Comparison of ENCODE assay signal across 14 cellular contexts in genomic region chr3:196135693-196136639, GRCh38. TPM values are rescaled to one million over a fixed set of nuclear protein-coding genes. Genes with fewer than 3 reads are reported as not detected.
DNase-seq lines count a peak whose midpoint lies in the region; ATAC-seq and TF ChIP-seq lines count a peak whose summit lies in the region.
"Had no signal": no experiment of that assay in that cellular context is flagged by ENCODE, and none has a peak within 500 bp of the region (broad histone marks: within the 10 kb centered on the region; RNA-seq: fewer than 3 reads in every experiment).

No MANE protein-coding gene starts in this region.

- H3K27me3 ChIP-seq in GM23338 (ENCODE audit: insufficient read depth) (no peaks in the 10 kb centered on the region), Panc1 (ENCODE audit: control insufficient read depth, insufficient read depth, low read length) (no peaks in the 10 kb centered on the region), left ventricle myocardium inferior (ENCODE audit: low read depth) (no peaks in the 10 kb centered on the region), psoas muscle (ENCODE audit: insufficient read depth in 3 of 3, low read length in 2 of 3) (peaks cover 0 to 1% (median 0%) of the 10 kb centered on the region in 3 donors)
- no peaks in the 10 kb centered on the region for H3K27me3 ChIP-seq in effector memory CD4-positive, alpha-beta T cell (replicated peaks; ENCODE audit: control insufficient read depth, insufficient read depth, low read length, poor library complexity, severe bottlenecking)
- H3K27me3 ChIP-seq: tibial nerve had no signal

- H3K9me2 ChIP-seq in GM23338 (ENCODE audit: insufficient read depth): no peaks in the 10 kb centered on the region

- H3K36me3 ChIP-seq in GM23338 (ENCODE audit: insufficient read depth): no peaks in the 10 kb centered on the region
- no peaks in the 10 kb centered on the region for H3K36me3 ChIP-seq in Panc1 (ENCODE audit: control insufficient read depth, insufficient read depth, low read length)
- H3K36me3 ChIP-seq in left ventricle myocardium inferior: no peaks in the 10 kb centered on the region
- H3K36me3 ChIP-seq in psoas muscle (ENCODE audit: insufficient read depth in 1 of 2, low read depth in 1 of 2): no peaks in the 10 kb centered on the region
- H3K36me3 ChIP-seq in effector memory CD4-positive, alpha-beta T cell (ENCODE audit: control insufficient read depth, insufficient read depth, low read length): no peaks in the 10 kb centered on the region
- H3K36me3 ChIP-seq: tibial nerve had no signal

- ATAC-seq in GM23338 (peak; percentile 29), Panc1 (peak; percentile 79), psoas muscle (peak; percentile 73 to 93 (median 82)), GM18867 (IDR thresholded peaks at IDR 0.05; ENCODE audit: unreplicated experiment) (no peak), HG02973 (IDR thresholded peaks at IDR 0.05; ENCODE audit: unreplicated experiment) (no peak)

- peaks cover 7% of the 10 kb centered on the region for H3K27me3 Mint-ChIP-seq in GM23338 (ENCODE audit: insufficient read depth, low read depth, poor library complexity)

- no peaks in the 10 kb centered on the region for H3K9me3 Mint-ChIP-seq in GM23338
- H3K9me3 Mint-ChIP-seq: nephron progenitor cell had no signal

- WGBS in psoas muscle, 3 donors: 46 to 61% (median 55%) methylated on average over 12 of the region's 12 CpGs

- no TSS peak for BruUV-seq in Panc1 (replicated peaks; lab: Mats Ljungman, UMichigan)

- H3K4me1 ChIP-seq in GM23338 (ENCODE audit: insufficient read depth): no peaks in the 10 kb centered on the region
- 0 out of 2 replicates have a peak, but pooled peaks cover 3% of the 10 kb centered on the region for H3K4me1 ChIP-seq in Panc1 (ENCODE audit: control insufficient read depth, insufficient read depth, low read length)
- H3K4me1 ChIP-seq in left ventricle myocardium inferior: no peaks in the 10 kb centered on the region
- peaks cover 9% of the 10 kb centered on the region for H3K4me1 ChIP-seq in psoas muscle
- H3K4me1 ChIP-seq in effector memory CD4-positive, alpha-beta T cell (ENCODE audit: control insufficient read depth, insufficient read depth, low read length, poor library complexity, severe bottlenecking): no peaks in the 10 kb centered on the region
- H3K4me1 ChIP-seq: tibial nerve had no signal

- POLR2A ChIA-PET in Panc1 (lab: Charles Lee): no interaction called here

- no peaks in the 10 kb centered on the region for H3K36me3 Mint-ChIP-seq in GM23338 (ENCODE audit: low read depth)

- intact Hi-C loops in Panc1 (cut with micrococcal nuclease; ENCODE audit: unreplicated experiment): no loop called here
- intact Hi-C loops in left ventricle myocardium inferior (cut with micrococcal nuclease): no loop called here
- intact Hi-C loops in psoas muscle (cut with DNase I): no loop called here

- no peak for TF ChIP-seq CTCF in GM23338 (conservative IDR thresholded peaks at IDR 0.05; ENCODE audit: low read depth in 2 of 2)
- TF ChIP-seq CTCF in Panc1 (IDR thresholded peaks at IDR 0.05): no peak
- TF ChIP-seq CTCF in left ventricle myocardium inferior (IDR thresholded peaks at IDR 0.05; ENCODE audit: borderline replicate concordance): no peak
- TF ChIP-seq CTCF in psoas muscle (IDR thresholded peaks at IDR 0.05): no peak

- no peak overlapping the region for H3K4me3 ChIP-seq in GM23338
- H3K4me3 ChIP-seq in Panc1 (ENCODE audit: low read depth in 2 of 2, low read length in 2 of 2): no peak overlapping the region
- no peak overlapping the region for H3K4me3 ChIP-seq in left ventricle myocardium inferior
- H3K4me3 ChIP-seq in psoas muscle: no peak overlapping the region
- no peak overlapping the region for H3K4me3 ChIP-seq in effector memory CD4-positive, alpha-beta T cell (ENCODE audit: insufficient read depth, low read depth, low read length, poor library complexity, severe bottlenecking)
- H3K4me3 ChIP-seq: tibial nerve had no signal

- H3K27ac Mint-ChIP-seq in GM23338: no peak overlapping the region
- H3K27ac Mint-ChIP-seq: nephron progenitor cell had no signal

- in situ Hi-C loops in Panc1 (cut with HindIII; ENCODE audit: low pct_unique_long_range_greater_than_20kb, low sequenced_read_pairs): no loop called here

- no peak overlapping the region for H3K4me2 ChIP-seq in GM23338

- peaks cover 10% of the 10 kb centered on the region for H3K4me1 Mint-ChIP-seq in GM23338

- no peaks in the 10 kb centered on the region for H3K79me2 ChIP-seq in GM23338 (replicated peaks; ENCODE audit: insufficient read depth)

- no peaks in the 10 kb centered on the region for H4K20me1 ChIP-seq in GM23338 (replicated peaks; ENCODE audit: insufficient read depth)

- DNase-seq in GM23338 (ENCODE audit: low spot score) (no peak), Panc1 (ENCODE audit: low read depth, low spot score) (no peak), left ventricle myocardium inferior (no peak), psoas muscle (no peak), NCI-H1694 (lab: John Stamatoyannopoulos, UW) (no peak)
- DNase-seq in effector memory CD4-positive, alpha-beta T cell: no peak
- DNase-seq: activated T-cell treated with anti-CD3 and anti-CD28 coated beads, Interleukin-2, amount 50 U/mL, for 1 hour; COR-L47; KG1; nephron progenitor cell; stimulated activated CD4-positive, alpha-beta T cell treated with anti-CD3 and anti-CD28 coated beads, Interleukin-4, amount 100 ng/mL, for 4 hours had no signal

- no peak overlapping the region for H3K4me3 Mint-ChIP-seq in GM23338
- H3K4me3 Mint-ChIP-seq: nephron progenitor cell had no signal

- H3K27ac ChIP-seq in GM23338 (ENCODE audit: low read depth): no peak overlapping the region
- H3K27ac ChIP-seq in Panc1 (ENCODE audit: low read length): no peak overlapping the region
- peak overlapping the region; percentile 28 for H3K27ac ChIP-seq in left ventricle myocardium inferior (replicated peaks)
- peak overlapping the region; percentile 64 for H3K27ac ChIP-seq in psoas muscle
- H3K27ac ChIP-seq in effector memory CD4-positive, alpha-beta T cell (ENCODE audit: insufficient read depth, low read length, poor library complexity, severe bottlenecking): no peak overlapping the region
- H3K27ac ChIP-seq: tibial nerve had no signal

- no peaks in the 10 kb centered on the region for H3F3A ChIP-seq in GM23338 (replicated peaks; ENCODE audit: low read depth)

- CTCF ChIA-PET in Panc1 (lab: Charles Lee): no interaction called here

- H3K9me3 ChIP-seq in Panc1 (ENCODE audit: control insufficient read depth, insufficient read depth, low read depth, low read length): no peaks in the 10 kb centered on the region
- no peaks in the 10 kb centered on the region for H3K9me3 ChIP-seq in left ventricle myocardium inferior (replicated peaks)
- no peaks in the 10 kb centered on the region for H3K9me3 ChIP-seq in psoas muscle
- H3K9me3 ChIP-seq in effector memory CD4-positive, alpha-beta T cell (ENCODE audit: control insufficient read depth, low read length): no peaks in the 10 kb centered on the region
- H3K9me3 ChIP-seq: tibial nerve had no signal

- peak overlapping the region; percentile 6; the same call in 1 of the 2 replicates for H2AFZ ChIP-seq in GM23338

TF ChIP-seq in GM23338, 12 proteins besides CTCF, POLR2A, EP300 and RAD21 (continues in another document):
- TF ChIP-seq JUNB (IDR thresholded peaks at IDR 0.05; ENCODE audit: unreplicated experiment): no peak
- TF ChIP-seq EZH2 (IDR thresholded peaks at IDR 0.05; ENCODE audit: low read depth, unreplicated experiment): no peak
- no peak for TF ChIP-seq ZNF331 (CRISPR knock-in tag; IDR thresholded peaks at IDR 0.05; ENCODE audit: low read depth)
- no peak for TF ChIP-seq REST (IDR thresholded peaks at IDR 0.05; ENCODE audit: unreplicated experiment)
- TF ChIP-seq ZNF114 (CRISPR knock-in tag; IDR thresholded peaks at IDR 0.05): no peak
- no peak for TF ChIP-seq POLR2AphosphoS5 (IDR thresholded peaks at IDR 0.05; ENCODE audit: low read depth)

RNA-seq across cellular contexts. Expression of gene TFRC, which starts 54.1 kb away (rescaled TPM):
- 179 and 187 TPM in 2 replicates for total RNA-seq in GM23338 (2014; rRNA removed; shearing (Covaris generic))
- polyA plus RNA-seq in GM23338 (2016; fragmentation: Nextera tagmentation; extraction: Ambion mirVana) (29.3 and 35.5 TPM in 2 replicates), psoas muscle (100 to 1,000 TPM in 1 of 3 donors, 10 to 100 TPM in 2; 36.3 to 208 (median 95.8) TPM)
- total RNA-seq in Panc1 (2021; ENCODE audit: unreplicated experiment) (604 TPM), left ventricle myocardium inferior (76.4 TPM), psoas muscle (100 to 1,000 TPM in 1 of 4 donors, 10 to 100 TPM in 3; 36.2 to 101 (median 63.0) TPM)
- polyA plus RNA-seq in Panc1 (2012; ENCODE audit: insufficient read length): 179 TPM

Comparison
In these comparisons a context has a peak if more than half of its experiments do, and no peak if none do; other contexts are left out.
1. ATAC-seq: peak in GM23338 (single experiment), Panc1 (single experiment) and psoas muscle (4 of 4); none in GM18867 (single experiment) and HG02973 (single experiment).
2. H3K27ac ChIP-seq: peak in left ventricle myocardium inferior (single experiment) and psoas muscle (single experiment); none in GM23338 (single experiment), Panc1 (single experiment) and effector memory CD4-positive, alpha-beta T cell (single experiment).